Comparison of ENCODE assay signal across 12 cellular contexts in genomic region chr3:150237490-150237889, GRCh38.
DNase-seq lines count a peak whose midpoint lies in the region; ATAC-seq and TF ChIP-seq lines count a peak whose summit lies in the region.
"Had no signal": no experiment of that assay in that cellular context is flagged by ENCODE, and none has a peak within 500 bp of the region (broad histone marks: within the 10 kb centered on the region; RNA-seq: fewer than 3 reads in every experiment).

No MANE protein-coding gene starts in this region.

- peaks cover 27% of the 10 kb centered on the region for H3K4me1 Mint-ChIP-seq in glutamatergic neuron (ENCODE audit: low read depth, unreplicated experiment)

- no peaks in the 10 kb centered on the region for H3K9me3 ChIP-seq in AG04450 (ENCODE audit: control insufficient read depth, insufficient read depth, low read length)
- H3K9me3 ChIP-seq in WERI-Rb-1 (ENCODE audit: severe bottlenecking), result no peaks in the 10 kb centered on the region

- H3K27ac ChIP-seq in AG04450 (ENCODE audit: low read depth, low read length) (peak overlapping the region; percentile 3), caudate nucleus (ENCODE audit: low read depth, low read length) (peak overlapping the region; percentile 7), WERI-Rb-1 (no peak overlapping the region)

- CTCF ChIA-PET in AG04450 (lab: Charles Lee), result interaction anchor here (0.7 to 1.2 kb wide), 2 partner anchors 10 to 258 kb away, joined by 3 to 4 read pairs; no protein-coding TSS in a partner anchor

- no peak for ATAC-seq in GM18861 (IDR thresholded peaks at IDR 0.05; ENCODE audit: unreplicated experiment)
- ATAC-seq: GM23338 had no signal

- no peaks in the 10 kb centered on the region for H3K27me3 ChIP-seq in AG04450 (ENCODE audit: control insufficient read depth, insufficient read depth, low read length)
- H3K27me3 ChIP-seq in WERI-Rb-1 (ENCODE audit: insufficient read depth, low read depth, severe bottlenecking), result no peaks in the 10 kb centered on the region

- POLR2A ChIA-PET in AG04450 (lab: Yijun Ruan, JAX), result interaction anchor here (1.3 kb wide), 1 partner anchor 11 kb away, joined by 8 read pairs; no protein-coding TSS in a partner anchor

- no peaks in the 10 kb centered on the region for H3K36me3 Mint-ChIP-seq in glutamatergic neuron (ENCODE audit: unreplicated experiment)

- H3K36me3 ChIP-seq in WERI-Rb-1, result no peaks in the 10 kb centered on the region

- no peak overlapping the region for H3K27ac Mint-ChIP-seq in glutamatergic neuron (ENCODE audit: unreplicated experiment)
- H3K27ac Mint-ChIP-seq: activated T-helper 1 cell treated with anti-CD3 and anti-CD28 coated beads, Interleukin-12 subunit alpha, Interleukin-12 subunit beta, Interleukin-2, Interleukin-4 antibody, amounts not matched to agents 30 ng/mL and 10 ng/mL and 1 ng/mL, durations not matched to agents 14 hours and 24 hours and 36 hours; GM23338; stimulated activated naive CD8-positive, alpha-beta T cell treated with anti-CD3 and anti-CD28 coated beads, Interleukin-15, Interleukin-2, amounts not matched to agents 100 ng/mL and 50 ng/mL, for 24 hours had no signal

- DNase-seq in AG04450 (ENCODE audit: low read depth, low spot score) (no peak), NCI-H1092 (lab: John Stamatoyannopoulos, UW) (peak; percentile 33), caudate nucleus (lab: John Stamatoyannopoulos, UW) (peak in 12 of 61 donors; percentile 3 to 68 (median 22)), myocyte (ENCODE audit: low read depth) (peak; percentile 74), glutamatergic neuron (no peak), mucosa of gallbladder (ENCODE audit: low spot score) (no peak), WERI-Rb-1 (no peak)
- DNase-seq: effector memory CD4-positive, alpha-beta T cell had no signal

- H3K4me3 ChIP-seq in AG04450 (ENCODE audit: low read depth, low read length) (no peak overlapping the region), WERI-Rb-1 (ENCODE audit: low read depth, low read length) (no peak overlapping the region)
- H3K4me3 ChIP-seq: GM23338 had no signal

- TF ChIP-seq CTCF in AG04450 (IDR thresholded peaks at IDR 0.05; ENCODE audit: low read depth, low read length), result no peak
- no peak for TF ChIP-seq CTCF in glutamatergic neuron (IDR thresholded peaks at IDR 0.05; ENCODE audit: partially characterized antibody, unreplicated experiment)
- TF ChIP-seq CTCF in WERI-Rb-1 (IDR thresholded peaks at IDR 0.05; ENCODE audit: low read depth, low read length), result no peak

- no peak overlapping the region for H3K4me3 Mint-ChIP-seq in glutamatergic neuron (ENCODE audit: unreplicated experiment)
- H3K4me3 Mint-ChIP-seq: activated T-helper 1 cell treated with anti-CD3 and anti-CD28 coated beads, Interleukin-12 subunit alpha, Interleukin-12 subunit beta, Interleukin-2, Interleukin-4 antibody, amounts not matched to agents 30 ng/mL and 10 ng/mL and 1 ng/mL, durations not matched to agents 14 hours and 24 hours and 36 hours; GM23338; stimulated activated naive CD8-positive, alpha-beta T cell treated with anti-CD3 and anti-CD28 coated beads, Interleukin-15, Interleukin-2, amounts not matched to agents 100 ng/mL and 50 ng/mL, for 24 hours had no signal

- no peaks in the 10 kb centered on the region for H3K27me3 Mint-ChIP-seq in glutamatergic neuron (ENCODE audit: unreplicated experiment)

- no peaks in the 10 kb centered on the region for H3K9me3 Mint-ChIP-seq in glutamatergic neuron (ENCODE audit: unreplicated experiment)
- H3K9me3 Mint-ChIP-seq: activated T-helper 1 cell treated with anti-CD3 and anti-CD28 coated beads, Interleukin-12 subunit alpha, Interleukin-12 subunit beta, Interleukin-2, Interleukin-4 antibody, amounts not matched to agents 30 ng/mL and 10 ng/mL and 1 ng/mL, durations not matched to agents 14 hours and 24 hours and 36 hours; GM23338; stimulated activated naive CD8-positive, alpha-beta T cell treated with anti-CD3 and anti-CD28 coated beads, Interleukin-15, Interleukin-2, amounts not matched to agents 100 ng/mL and 50 ng/mL, for 24 hours had no signal

Comparison
In these comparisons a context has a peak if more than half of its experiments do, and no peak if none do; other contexts are left out.
1. DNase-seq: peak in NCI-H1092 (single experiment) and myocyte (single experiment); none in AG04450 (single experiment), glutamatergic neuron (single experiment), mucosa of gallbladder (single experiment) and WERI-Rb-1 (single experiment).